In genomic region chr22:44325718-44326548, GRCh38 we compare ENCODE assay signal across 8 cellular contexts. TPM values are rescaled to one million over a fixed set of nuclear protein-coding genes. Genes with fewer than 3 reads are reported as not detected.
DNase-seq lines count a peak whose midpoint lies in the region; ATAC-seq, FAIRE-seq and TF ChIP-seq lines count a peak whose summit lies in the region.

No MANE protein-coding gene starts in this region.

- no peaks in the 10 kb centered on the region for H3K9me3 Mint-ChIP-seq in HFFc6

- H3K9me3 ChIP-seq in A673 (ENCODE audit: low read depth, low read length, poor library complexity, severe bottlenecking) (no peaks in the 10 kb centered on the region), mesodermal cell (ENCODE audit: control insufficient read depth, low read length) (no peaks in the 10 kb centered on the region)

- peak; percentile 39 for DNase-seq in A673 (ENCODE audit: low spot score)
- peak; percentile 5 for DNase-seq in HFFc6
- DNase-seq in bronchial epithelial cell (ENCODE audit: low read depth), result peak; percentile 13
- no peak for DNase-seq in NCI-H226
- no peak for DNase-seq in T-helper 9 cell
- no peak for DNase-seq in HK-2 (ENCODE audit: unreplicated experiment)

- intact Hi-C loops in A673 (cut with micrococcal nuclease; ENCODE audit: unreplicated experiment), result no loop called here

- no peak overlapping the region for H3K27ac ChIP-seq in A673 (ENCODE audit: low read depth, low read length, poor library complexity, severe bottlenecking)
- no peak overlapping the region for H3K27ac ChIP-seq in mesodermal cell (ENCODE audit: low read depth, low read length, severe bottlenecking)

- H3K27ac Mint-ChIP-seq in HFFc6, result peak overlapping the region; percentile 59

- H3K4me1 Mint-ChIP-seq in HFFc6 (ENCODE audit: low read depth), result peaks cover 14% of the 10 kb centered on the region

- peaks cover 17% of the 10 kb centered on the region for H3K27me3 ChIP-seq in A673 (replicated peaks; ENCODE audit: insufficient read depth, low read depth, low read length, poor library complexity)
- H3K27me3 ChIP-seq in bronchial epithelial cell (ENCODE audit: control insufficient read depth, insufficient read depth, low read length), result peaks cover 18% of the 10 kb centered on the region

- H3K36me3 Mint-ChIP-seq in HFFc6 (ENCODE audit: low read depth), result no peaks in the 10 kb centered on the region

- 53 to 61% methylated on average over 11 to 17 of the region's 25 CpGs for WGBS in mesodermal cell (ENCODE audit: insufficient coverage in 2 of 2), 2 experiments

- FAIRE-seq in bronchial epithelial cell (lab: Jason Lieb, UNC), result no peak

- H3K4me1 ChIP-seq in A673 (ENCODE audit: insufficient read depth, low read length, poor library complexity, severe bottlenecking) (peaks cover 6% of the 10 kb centered on the region), mesodermal cell (ENCODE audit: control insufficient read depth, insufficient read depth, low read length, poor library complexity, severe bottlenecking) (peaks cover 2% of the 10 kb centered on the region)

- POLR2A ChIA-PET in A673 (lab: Charles Lee; ENCODE audit: low non-redundant PET), result no interaction called here

- no peaks in the 10 kb centered on the region for H3K36me3 ChIP-seq in A673 (ENCODE audit: insufficient read depth, low read length, poor library complexity, severe bottlenecking)
- H3K36me3 ChIP-seq in bronchial epithelial cell (ENCODE audit: control insufficient read depth, insufficient read depth, low read length), result no peaks in the 10 kb centered on the region
- no peaks in the 10 kb centered on the region for H3K36me3 ChIP-seq in mesodermal cell (ENCODE audit: control insufficient read depth, insufficient read depth, low read length)

- no TSS peak for BruUV-seq in A673 (replicated peaks; lab: Mats Ljungman, UMichigan)

- peak overlapping the region; percentile 89 for H3K4me3 Mint-ChIP-seq in HFFc6

- TF ChIP-seq CTCF in A673 (conservative IDR thresholded peaks at IDR 0.05; ENCODE audit: low read depth, low read length) (0 out of 2 replicates have a peak, but pooled peaks have one; percentile 37), HFFc6 (IDR thresholded peaks at IDR 0.05) (peak; percentile 54), bronchial epithelial cell (IDR thresholded peaks at IDR 0.05; ENCODE audit: insufficient read depth, low read length, severe bottlenecking) (peak; percentile 10)

- ATAC-seq in GM21447 (IDR thresholded peaks at IDR 0.05; ENCODE audit: unreplicated experiment), result no peak

- peaks cover 26% of the 10 kb centered on the region for H3K27me3 Mint-ChIP-seq in HFFc6 (ENCODE audit: insufficient read depth)

- H3K4me3 ChIP-seq in A673 (ENCODE audit: low read depth, low read length, poor library complexity, severe bottlenecking) (peak overlapping the region; percentile 42), bronchial epithelial cell (ENCODE audit: low read depth, low read length) (peak overlapping the region; percentile 43), mesodermal cell (ENCODE audit: extremely low read depth, insufficient read depth, low read length, poor library complexity, severe bottlenecking) (peak overlapping the region; percentile 10)

- CTCF ChIA-PET in A673 (lab: Charles Lee), result interaction anchor here (0.5 to 1.5 kb wide), 3 partner anchors 41 to 333 kb away, joined by 3 to 4 read pairs (median 4); no protein-coding TSS in a partner anchor

RNA-seq across cellular contexts. Expression of gene SHISAL1, which starts 13.2 kb away (rescaled TPM):
- total RNA-seq in A673 (2021) (1.8 and 2.5 TPM in 2 replicates), bronchial epithelial cell (under 0.01 and 0.26 TPM in 2 replicates)
- total RNA-seq in HFFc6 (2021; fragmentation: NEBNext Ultra II Directional; extraction: Animal tissue kit (Norgen Biotek cat#: 25700)), result not detected
- polyA plus RNA-seq in mesodermal cell (2013, experiment 1 of 2), result 1.00 TPM
- 0.91 TPM for polyA plus RNA-seq in mesodermal cell (2013, experiment 2 of 2)

Comparison
In these comparisons a context has a peak if more than half of its experiments do, and no peak if none do; other contexts are left out.
1. DNase-seq: peak in A673 (single experiment), HFFc6 (single experiment) and bronchial epithelial cell (single experiment); none in NCI-H226 (single experiment), T-helper 9 cell (single experiment) and HK-2 (single experiment).
2. Peak in every context shown above with its lines, with median percentiles within 50 percentile points of each other: H3K4me3 ChIP-seq and CTCF ChIP-seq.